In genomic region chr17:61627125-61627524, GRCh38 we compare ENCODE assay signal across 19 cellular contexts. TPM values are rescaled to one million over a fixed set of nuclear protein-coding genes. Genes with fewer than 3 reads are reported as not detected.
A peak's percentile ranks its signal among the peaks of the same experiment; 100 is the strongest.
DNase-seq lines count a peak whose midpoint lies in the region; TF ChIP-seq lines count a peak whose summit lies in the region.
"Had no signal": no experiment of that assay in that cellular context is flagged by ENCODE, and none has a peak within 500 bp of the region (broad histone marks: within the 10 kb centered on the region; RNA-seq: fewer than 3 reads in every experiment).

No MANE protein-coding gene starts in this region.

- H3K27me3 Mint-ChIP-seq in type B pancreatic cell, result peaks cover 10% of the 10 kb centered on the region

- TF ChIP-seq CTCF in type B pancreatic cell (conservative IDR thresholded peaks at IDR 0.05), result no peak

- H3K9me3 Mint-ChIP-seq in type B pancreatic cell, result peaks cover 8% of the 10 kb centered on the region

- no peaks in the 10 kb centered on the region for H3K4me1 Mint-ChIP-seq in type B pancreatic cell (ENCODE audit: unreplicated experiment)
- H3K4me1 Mint-ChIP-seq: CD4-positive, alpha-beta memory T cell had no signal

- no peak overlapping the region for H3K27ac Mint-ChIP-seq in type B pancreatic cell
- H3K27ac Mint-ChIP-seq: CD4-positive, alpha-beta memory T cell had no signal

- no peak overlapping the region for H3K4me3 Mint-ChIP-seq in type B pancreatic cell
- H3K4me3 Mint-ChIP-seq: CD4-positive, alpha-beta memory T cell had no signal

- no peaks in the 10 kb centered on the region for H3K36me3 Mint-ChIP-seq in type B pancreatic cell
- H3K36me3 Mint-ChIP-seq: CD4-positive, alpha-beta memory T cell had no signal

- DNase-seq in SKM-1 treated with dmso at 0.1 percent for 144 hours (lab: John Stamatoyannopoulos, UW; ENCODE audit: unreplicated experiment) (peak; percentile 1), SKM-1 (lab: John Stamatoyannopoulos, UW; ENCODE audit: unreplicated experiment) (no peak), MV-4-11 (lab: John Stamatoyannopoulos, UW) (peak; percentile 25), OCI-M1 (lab: John Stamatoyannopoulos, UW) (peak; percentile 15), A172 (ENCODE audit: low spot score) (no peak), type B pancreatic cell (ENCODE audit: extremely low spot score, unreplicated experiment) (no peak)
- no peak for DNase-seq in activated effector memory CD4-positive, alpha-beta T cell treated with Interleukin-2 at 50 U/mL for 16 hours
- DNase-seq: 8988T; C1 segment of cervical spinal cord; Calu3; CD4-positive, alpha-beta memory T cell; COR-L47; DMS53; DMS79 treated with DMSO at 0.1 percent for 48 hours; GF-D8; GM23248 had no signal

RNA-seq across cellular contexts. Expression of gene NACA2, which starts 36.1 kb away (rescaled TPM):
- total RNA-seq in A172 (2014; rRNA removed; shearing (Covaris generic)), result not detected in 2 replicates
- not detected in 2 replicates for total RNA-seq in type B pancreatic cell (ENCODE audit: low replicate concordance)
- total RNA-seq: A673; Calu3; CD4-positive, alpha-beta memory T cell; Daoy; GM23248; H4 had no signal

Comparison
In these comparisons a context has a peak if more than half of its experiments do, and no peak if none do; other contexts are left out.
1. DNase-seq: peak in SKM-1 treated with dmso at 0.1 percent for 144 hours (single experiment), MV-4-11 (single experiment) and OCI-M1 (single experiment); none in SKM-1 (single experiment), A172 (single experiment), activated effector memory CD4-positive, alpha-beta T cell treated with Interleukin-2 at 50 U/mL for 16 hours (single experiment) and type B pancreatic cell (single experiment).